22 cellular contexts compared by ENCODE assay signal in genomic region chr2:86081724-86082123, GRCh38.
"Had no signal": no experiment of that assay in that cellular context is flagged by ENCODE, and none has a peak within 500 bp of the region (broad histone marks: within the 10 kb centered on the region; RNA-seq: fewer than 3 reads in every experiment).

No MANE protein-coding gene starts in this region.

- H3K4me1 Mint-ChIP-seq: neural progenitor cell had no signal

- H3K4me3 ChIP-seq: ascending aorta, lung, neural progenitor cell, right atrium auricular region, stomach had no signal

- H3K4me3 Mint-ChIP-seq: activated naive CD4-positive, alpha-beta T cell treated with anti-CD3 and anti-CD28 coated beads, Interleukin-2, amount 10 ng/mL, durations not matched to agents 7 days and 5 days; activated naive CD8-positive, alpha-beta T cell treated with anti-CD3 and anti-CD28 coated beads, Interleukin-2, amount 50 U/mL, for 24 hours; activated T-cell treated with anti-CD3 and anti-CD28 coated beads, Interleukin-2, amount 50 U/mL, for 24 hours; neural progenitor cell; type B pancreatic cell had no signal

- H3K27ac Mint-ChIP-seq: activated naive CD8-positive, alpha-beta T cell treated with anti-CD3 and anti-CD28 coated beads, Interleukin-2, amount 50 U/mL, for 24 hours; activated T-cell treated with anti-CD3 and anti-CD28 coated beads, Interleukin-2, amount 50 U/mL, for 24 hours; activated T-helper 2 cell treated with anti-CD3 and anti-CD28 coated beads, Interferon-gamma antibody, Interleukin-2, Interleukin-4, amounts not matched to agents 10 μg/mL and 5 μg/mL and 100 μg/mL, durations not matched to agents 14 hours and 24 hours and 36 hours; neural progenitor cell; progenitor cell of endocrine pancreas; type B pancreatic cell had no signal

- H3K9me3 ChIP-seq: ascending aorta, right atrium auricular region, stomach had no signal

- ATAC-seq: activated CD4-positive, CD25-positive, alpha-beta regulatory T cell treated with anti-CD3 and anti-CD28 coated beads, Interleukin-2, amount 50 U/mL, for 24 hours; activated naive CD8-positive, alpha-beta T cell treated with anti-CD3 and anti-CD28 coated beads, Interleukin-2, amount 50 U/mL, for 24 hours; left lobe of liver; SK-N-SH treated with all-trans-retinoic acid at 6 μM for 48 hours had no signal

- H3K4me1 ChIP-seq: neural progenitor cell, right atrium auricular region had no signal

- H3K27me3 Mint-ChIP-seq: activated naive CD4-positive, alpha-beta T cell treated with anti-CD3 and anti-CD28 coated beads, Interleukin-2, amount 10 ng/mL, durations not matched to agents 7 days and 5 days; activated naive CD8-positive, alpha-beta T cell treated with anti-CD3 and anti-CD28 coated beads, Interleukin-2, amount 50 U/mL, for 24 hours; activated T-cell treated with anti-CD3 and anti-CD28 coated beads, Interleukin-2, amount 50 U/mL, for 24 hours; progenitor cell of endocrine pancreas; type B pancreatic cell had no signal

- H3K9me3 Mint-ChIP-seq: activated naive CD4-positive, alpha-beta T cell treated with anti-CD3 and anti-CD28 coated beads, Interleukin-2, amount 10 ng/mL, durations not matched to agents 7 days and 5 days; activated naive CD8-positive, alpha-beta T cell treated with anti-CD3 and anti-CD28 coated beads, Interleukin-2, amount 50 U/mL, for 24 hours; activated T-cell treated with anti-CD3 and anti-CD28 coated beads, Interleukin-2, amount 50 U/mL, for 24 hours; activated T-helper 2 cell treated with anti-CD3 and anti-CD28 coated beads, Interferon-gamma antibody, Interleukin-2, Interleukin-4, amounts not matched to agents 10 μg/mL and 5 μg/mL and 100 μg/mL, durations not matched to agents 14 hours and 24 hours and 36 hours; neural progenitor cell; type B pancreatic cell had no signal

- H3K27ac ChIP-seq: ascending aorta, neural progenitor cell, right atrium auricular region, stomach had no signal

- DNase-seq: activated CD4-positive, alpha-beta T cell treated with anti-CD3 and anti-CD28 coated beads, Interleukin-2, amount 50 U/mL, for 4 hours; activated naive CD4-positive, alpha-beta T cell treated with anti-CD3 and anti-CD28 coated beads, Interleukin-2, amount 10 ng/mL, durations not matched to agents 7 days and 5 days; activated naive CD8-positive, alpha-beta T cell treated with anti-CD3 and anti-CD28 coated beads, Interleukin-2, amount 50 U/mL, for 24 hours; activated T-cell treated with anti-CD3 and anti-CD28 coated beads, Interleukin-2, amount 50 U/mL, for 24 hours; effector CD8-positive, alpha-beta T cell; islet precursor cell; small intestine; stimulated activated CD4-positive, alpha-beta T cell treated with anti-CD3 and anti-CD28 coated beads, Interleukin-15, amount 100 ng/mL, for 24 hours; stimulated activated CD4-positive, alpha-beta T cell treated with anti-CD3 and anti-CD28 coated beads, Interleukin-4, amount 100 ng/mL, for 1 hour; stomach; T-helper 1 cell; T1000 had no signal

- H3K27me3 ChIP-seq: ascending aorta, neural progenitor cell, right atrium auricular region, stomach had no signal
